20 cellular contexts compared by ENCODE assay signal in genomic region chr9:129815278-129815677, GRCh38. TPM values are rescaled to one million over a fixed set of nuclear protein-coding genes. Genes with fewer than 3 reads are reported as not detected.
DNase-seq lines count a peak whose midpoint lies in the region; ATAC-seq and TF ChIP-seq lines count a peak whose summit lies in the region.
"Had no signal": no experiment of that assay in that cellular context is flagged by ENCODE, and none has a peak within 500 bp of the region (broad histone marks: within the 10 kb centered on the region; RNA-seq: fewer than 3 reads in every experiment).

No MANE protein-coding gene starts in this region.

- H3K27ac Mint-ChIP-seq in activated naive CD4-positive, alpha-beta T cell treated with anti-CD3 and anti-CD28 coated beads, Interleukin-2, amount 50 U/mL, for 72 hours, result peak overlapping the region; percentile 38 to 77
- no peak overlapping the region for H3K27ac Mint-ChIP-seq in endothelial cell (ENCODE audit: unreplicated experiment)
- H3K27ac Mint-ChIP-seq in stimulated activated naive B cell treated with anti-CD40 and anti-IgM and Interleukin-4, amounts not matched to agents 10 μg/mL and 1 μg/mL and 100 μg/mL, for 72 hours, result peak overlapping the region; percentile 31
- H3K27ac Mint-ChIP-seq: CD4-positive, CD25-positive, alpha-beta regulatory T cell had no signal

- H3K27me3 Mint-ChIP-seq in endothelial cell (ENCODE audit: unreplicated experiment), result peaks cover 5% of the 10 kb centered on the region
- H3K27me3 Mint-ChIP-seq in stimulated activated naive B cell treated with anti-CD40 and anti-IgM and Interleukin-4, amounts not matched to agents 10 μg/mL and 1 μg/mL and 100 μg/mL, for 72 hours, result no peaks in the 10 kb centered on the region
- H3K27me3 Mint-ChIP-seq: CD4-positive, CD25-positive, alpha-beta regulatory T cell had no signal

- no peaks in the 10 kb centered on the region for H3K9me3 Mint-ChIP-seq in activated naive CD4-positive, alpha-beta T cell treated with anti-CD3 and anti-CD28 coated beads, Interleukin-2, amount 50 U/mL, for 72 hours
- no peaks in the 10 kb centered on the region for H3K9me3 Mint-ChIP-seq in endothelial cell (ENCODE audit: unreplicated experiment)
- no peaks in the 10 kb centered on the region for H3K9me3 Mint-ChIP-seq in stimulated activated naive B cell treated with anti-CD40 and anti-IgM and Interleukin-4, amounts not matched to agents 10 μg/mL and 1 μg/mL and 100 μg/mL, for 72 hours
- H3K9me3 Mint-ChIP-seq: CD4-positive, CD25-positive, alpha-beta regulatory T cell had no signal

- peak in 1 of 2 donors; percentile 11 for ATAC-seq in activated naive CD4-positive, alpha-beta T cell treated with anti-CD3 and anti-CD28 coated beads, Interleukin-2, amount 50 U/mL, for 72 hours
- ATAC-seq in stimulated activated naive B cell treated with anti-CD40 and anti-IgM and Interleukin-4, amounts not matched to agents 10 μg/mL and 1 μg/mL and 100 μg/mL, for 72 hours (replicated peaks), result no peak
- no peak for ATAC-seq in GM21381 (IDR thresholded peaks at IDR 0.05; ENCODE audit: unreplicated experiment)
- ATAC-seq: PC-3 had no signal

- peak overlapping the region; percentile 10; the same call in 1 of the 2 replicates for H3K27ac ChIP-seq in VCaP
- H3K27ac ChIP-seq: SJCRH30 had no signal

- H3K4me1 Mint-ChIP-seq in endothelial cell (ENCODE audit: unreplicated experiment), result peaks cover 14% of the 10 kb centered on the region
- H3K4me1 Mint-ChIP-seq in stimulated activated naive B cell treated with anti-CD40 and anti-IgM and Interleukin-4, amounts not matched to agents 10 μg/mL and 1 μg/mL and 100 μg/mL, for 72 hours, result peaks cover 24 to 25% of the 10 kb centered on the region in 2 donors

- no peak for DNase-seq in activated naive CD4-positive, alpha-beta T cell treated with anti-CD3 and anti-CD28 coated beads, Interleukin-2, amount 50 U/mL, for 72 hours (ENCODE audit: low spot score in 2 of 2)
- DNase-seq in activated naive CD4-positive, alpha-beta T cell treated with anti-CD3 and anti-CD28 coated beads, Interleukin-2, amount 50 U/mL, for 16 hours, result no peak
- DNase-seq in endothelial cell (ENCODE audit: low spot score), result no peak
- DNase-seq in stimulated activated naive B cell treated with anti-CD40 and anti-IgM and Interleukin-4, amounts not matched to agents 10 μg/mL and 1 μg/mL and 100 μg/mL, for 72 hours, result no peak
- DNase-seq in D341Med (ENCODE audit: low spot score), result no peak
- no peak for DNase-seq in cerebellum (ENCODE audit: low spot score)
- DNase-seq: BE2C; Calu3; CD4-positive, CD25-positive, alpha-beta regulatory T cell; IMR-90; Karpas-422; NCI-H1436; NCI-H2029; NCI-H345; NCI-H524 treated with DMSO at 0.1 percent for 48 hours; PC-3; RPMI8226; SJCRH30 had no signal

- TF ChIP-seq CTCF in VCaP (conservative IDR thresholded peaks at IDR 0.05) (no peak), endothelial cell (IDR thresholded peaks at IDR 0.05; ENCODE audit: unreplicated experiment) (no peak)

- H3K36me3 Mint-ChIP-seq in activated naive CD4-positive, alpha-beta T cell treated with anti-CD3 and anti-CD28 coated beads, Interleukin-2, amount 50 U/mL, for 72 hours, result peaks cover 9 to 22% of the 10 kb centered on the region in 2 donors
- peaks cover 52% of the 10 kb centered on the region for H3K36me3 Mint-ChIP-seq in endothelial cell (ENCODE audit: low read depth, unreplicated experiment)
- peaks cover 34 to 57% of the 10 kb centered on the region in 2 donors for H3K36me3 Mint-ChIP-seq in stimulated activated naive B cell treated with anti-CD40 and anti-IgM and Interleukin-4, amounts not matched to agents 10 μg/mL and 1 μg/mL and 100 μg/mL, for 72 hours

- H3K4me3 Mint-ChIP-seq in endothelial cell (ENCODE audit: unreplicated experiment), result peak overlapping the region; percentile 63
- no peak overlapping the region for H3K4me3 Mint-ChIP-seq in stimulated activated naive B cell treated with anti-CD40 and anti-IgM and Interleukin-4, amounts not matched to agents 10 μg/mL and 1 μg/mL and 100 μg/mL, for 72 hours

RNA-seq across cellular contexts. Expression of gene TOR1A, which starts 8.7 kb away (rescaled TPM):
- total RNA-seq in activated naive CD4-positive, alpha-beta T cell treated with anti-CD3 and anti-CD28 coated beads, Interleukin-2, amount 50 U/mL, for 72 hours, result 10 to 100 TPM; 33.4 to 48.6 TPM
- 58.0 TPM for total RNA-seq in endothelial cell (ENCODE audit: unreplicated experiment)
- total RNA-seq in cerebellum, result 20.6 TPM

RNA-seq across cellular contexts. Expression of gene TOR1B, which starts 12.3 kb away (rescaled TPM):
- total RNA-seq in activated naive CD4-positive, alpha-beta T cell treated with anti-CD3 and anti-CD28 coated beads, Interleukin-2, amount 50 U/mL, for 72 hours, result 10 to 100 TPM; 17.2 to 29.7 TPM
- total RNA-seq in endothelial cell (ENCODE audit: unreplicated experiment) (22.8 TPM), cerebellum (31.8 TPM)

RNA-seq across cellular contexts. Expression of gene C9orf78, which starts 19.8 kb away (rescaled TPM):
- total RNA-seq in activated naive CD4-positive, alpha-beta T cell treated with anti-CD3 and anti-CD28 coated beads, Interleukin-2, amount 50 U/mL, for 72 hours, result 10 to 100 TPM; 43.9 to 58.4 TPM
- total RNA-seq in endothelial cell (ENCODE audit: unreplicated experiment) (29.1 TPM), cerebellum (21.0 TPM)

RNA-seq across cellular contexts. Expression of gene USP20, which starts 20.0 kb away (rescaled TPM):
- total RNA-seq in activated naive CD4-positive, alpha-beta T cell treated with anti-CD3 and anti-CD28 coated beads, Interleukin-2, amount 50 U/mL, for 72 hours, result 10 to 100 TPM; 50.7 to 58.5 TPM
- 21.7 TPM for total RNA-seq in endothelial cell (ENCODE audit: unreplicated experiment)
- total RNA-seq in cerebellum, result 11.1 TPM
